ENCODE assay signal across 2 cellular contexts in genomic region chrX:75596178-75596577, GRCh38.
TF ChIP-seq lines count a peak whose summit lies in the region.

No MANE protein-coding gene starts in this region.

TF ChIP-seq in GM23338, 12 proteins besides CTCF, POLR2A, EP300 and RAD21 (continued from another document):
- TF ChIP-seq ZNF462 (CRISPR knock-in tag; IDR thresholded peaks at IDR 0.05) (no peak), ZNF331 (CRISPR knock-in tag; IDR thresholded peaks at IDR 0.05; ENCODE audit: low read depth) (no peak), STAT1 (IDR thresholded peaks at IDR 0.05; ENCODE audit: unreplicated experiment) (no peak), EZH2 (IDR thresholded peaks at IDR 0.05; ENCODE audit: low read depth, unreplicated experiment) (no peak), EZH2phosphoT487 (IDR thresholded peaks at IDR 0.05; ENCODE audit: unreplicated experiment) (no peak), REST (IDR thresholded peaks at IDR 0.05; ENCODE audit: unreplicated experiment) (no peak), POLR2AphosphoS5 (IDR thresholded peaks at IDR 0.05; ENCODE audit: low read depth) (no peak), ZNF114 (CRISPR knock-in tag; IDR thresholded peaks at IDR 0.05) (no peak)

TF ChIP-seq in WTC11, 78 proteins besides CTCF, POLR2A, EP300 and RAD21 (continued from another document):
- TF ChIP-seq ZNF512 (CRISPR knock-in tag; IDR thresholded peaks at IDR 0.05; ENCODE audit: borderline replicate concordance) (no peak), MAX (CRISPR knock-in tag; IDR thresholded peaks at IDR 0.05) (no peak), ATF6 (CRISPR knock-in tag; IDR thresholded peaks at IDR 0.05) (no peak), CDX4 (CRISPR knock-in tag; IDR thresholded peaks at IDR 0.05; ENCODE audit: borderline replicate concordance) (no peak), HMGXB4 (CRISPR knock-in tag; IDR thresholded peaks at IDR 0.05) (no peak), ESRRA (CRISPR knock-in tag; IDR thresholded peaks at IDR 0.05; ENCODE audit: borderline replicate concordance) (no peak), TCF7 (CRISPR knock-in tag; IDR thresholded peaks at IDR 0.05; ENCODE audit: low read depth) (no peak), NFYB (CRISPR knock-in tag; conservative IDR thresholded peaks at IDR 0.05; ENCODE audit: low read depth) (no peak), ATF1 (CRISPR knock-in tag; IDR thresholded peaks at IDR 0.05) (no peak), ZNF317 (CRISPR knock-in tag; IDR thresholded peaks at IDR 0.05; ENCODE audit: borderline replicate concordance, low read depth) (no peak), PRDM15 (CRISPR knock-in tag; IDR thresholded peaks at IDR 0.05) (no peak), AFF4 (CRISPR knock-in tag; IDR thresholded peaks at IDR 0.05; ENCODE audit: borderline replicate concordance) (no peak), CREM (CRISPR knock-in tag; IDR thresholded peaks at IDR 0.05) (no peak), CBFB (CRISPR knock-in tag; IDR thresholded peaks at IDR 0.05; ENCODE audit: low read depth) (no peak), ZMAT4 (CRISPR knock-in tag; IDR thresholded peaks at IDR 0.05) (no peak)
